In genomic region chr1:15723631-15724246, GRCh38 we compare ENCODE assay signal across 16 cellular contexts. TPM values are rescaled to one million over a fixed set of nuclear protein-coding genes. Genes with fewer than 3 reads are reported as not detected.
DNase-seq lines count a peak whose midpoint lies in the region; ATAC-seq, FAIRE-seq and TF ChIP-seq lines count a peak whose summit lies in the region.
"Had no signal": no experiment of that assay in that cellular context is flagged by ENCODE, and none has a peak within 500 bp of the region (broad histone marks: within the 10 kb centered on the region; RNA-seq: fewer than 3 reads in every experiment).

No MANE protein-coding gene starts in this region.

- H2AFZ ChIP-seq in trophoblast cell (ENCODE audit: insufficient read depth, low read length, poor library complexity), result no peak overlapping the region

- no peak overlapping the region for H2BK120ac ChIP-seq in trophoblast cell (ENCODE audit: insufficient read depth, low read length, poor library complexity)

- no peak for TF ChIP-seq CTCF in D721Med (IDR thresholded peaks at IDR 0.05; ENCODE audit: insufficient read depth, missing control alignments)

- H3K79me2 ChIP-seq in trophoblast cell (ENCODE audit: control insufficient read depth, insufficient read depth, low read length, poor library complexity), result no peaks in the 10 kb centered on the region

- H3K9me3 ChIP-seq in trophoblast cell (ENCODE audit: insufficient read depth, low read depth, low read length) (no peaks in the 10 kb centered on the region), MG63 (no peaks in the 10 kb centered on the region)

- H3K4me1 ChIP-seq in trophoblast cell (ENCODE audit: control insufficient read depth in 1 of 2, insufficient read depth in 2 of 2, low read length in 2 of 2), result peaks cover 40 to 52% of the 10 kb centered on the region in 2 experiments

- no peak overlapping the region for H3K23ac ChIP-seq in trophoblast cell (ENCODE audit: low read length)

- no peaks in the 10 kb centered on the region for H3K27me3 ChIP-seq in trophoblast cell (ENCODE audit: insufficient read depth, low read length)
- no peaks in the 10 kb centered on the region for H3K27me3 ChIP-seq in MG63

- no peak overlapping the region for H3K27ac Mint-ChIP-seq in stimulated activated naive B cell treated with anti-CD40 and anti-IgM and Interleukin-4, amounts not matched to agents 10 μg/mL and 1 μg/mL and 100 μg/mL, for 72 hours
- H3K27ac Mint-ChIP-seq: HFFc6 had no signal

- H2BK12ac ChIP-seq in trophoblast cell (ENCODE audit: low read length), result peak overlapping the region; percentile 47

- H3K4me3 Mint-ChIP-seq in stimulated activated naive B cell treated with anti-CD40 and anti-IgM and Interleukin-4, amounts not matched to agents 10 μg/mL and 1 μg/mL and 100 μg/mL, for 72 hours, result no peak overlapping the region
- H3K4me3 Mint-ChIP-seq: CD14-positive monocyte, HFFc6 had no signal

- H2BK5ac ChIP-seq in trophoblast cell (ENCODE audit: low read depth, low read length, poor library complexity), result no peak overlapping the region

- peak; percentile 62 for DNase-seq in G401 (ENCODE audit: low spot score)
- peak; percentile 7 for DNase-seq in NCI-H69 (lab: John Stamatoyannopoulos, UW)
- peak; percentile 41 for DNase-seq in cerebellar cortex (ENCODE audit: low spot score)
- peak; percentile 76 to 83 for DNase-seq in trophoblast cell
- no peak for DNase-seq in MG63
- DNase-seq in stimulated activated naive B cell treated with anti-CD40 and anti-IgM and Interleukin-4, amounts not matched to agents 10 μg/mL and 1 μg/mL and 100 μg/mL, for 72 hours, result no peak
- no peak for DNase-seq in RCC 7860 (ENCODE audit: low spot score)
- no peak for DNase-seq in D721Med (ENCODE audit: insufficient read length, low spot score)
- DNase-seq: HFFc6, Karpas-422, NCI-H2029, NCI-H526 treated with DMSO at 0.1 percent for 48 hours, SIG-M5 had no signal

- in situ Hi-C loops in G401 (cut with HindIII; ENCODE audit: low sequenced_read_pairs), result no loop called here

- FAIRE-seq in RCC 7860 (lab: Jason Lieb, UNC) (no peak), D721Med (lab: Jason Lieb, UNC) (no peak)

- H3K18ac ChIP-seq in trophoblast cell (ENCODE audit: low read length), result no peak overlapping the region

- no peaks in the 10 kb centered on the region for H3K27me3 Mint-ChIP-seq in stimulated activated naive B cell treated with anti-CD40 and anti-IgM and Interleukin-4, amounts not matched to agents 10 μg/mL and 1 μg/mL and 100 μg/mL, for 72 hours

- no peak overlapping the region for H4K91ac ChIP-seq in trophoblast cell (ENCODE audit: low read depth, low read length)

- H2AK5ac ChIP-seq in trophoblast cell (ENCODE audit: low read length), result peak overlapping the region; percentile 4

- no peak overlapping the region for H4K8ac ChIP-seq in trophoblast cell (ENCODE audit: low read depth, low read length)

- H3K36me3 Mint-ChIP-seq in stimulated activated naive B cell treated with anti-CD40 and anti-IgM and Interleukin-4, amounts not matched to agents 10 μg/mL and 1 μg/mL and 100 μg/mL, for 72 hours, result peaks cover 39 to 54% of the 10 kb centered on the region in 2 donors

- peaks cover 0 to 5% of the 10 kb centered on the region in 2 donors for H3K4me1 Mint-ChIP-seq in stimulated activated naive B cell treated with anti-CD40 and anti-IgM and Interleukin-4, amounts not matched to agents 10 μg/mL and 1 μg/mL and 100 μg/mL, for 72 hours
- H3K4me1 Mint-ChIP-seq: CD14-positive monocyte had no signal

- H3K14ac ChIP-seq in trophoblast cell (ENCODE audit: low read length), result no peak overlapping the region

- peaks cover 7% of the 10 kb centered on the region for H3K79me1 ChIP-seq in trophoblast cell (ENCODE audit: low read length)

- peak overlapping the region; percentile 6 for H3K4me2 ChIP-seq in trophoblast cell (ENCODE audit: low read length)

- H3K4ac ChIP-seq in trophoblast cell (ENCODE audit: low read depth, low read length), result no peak overlapping the region

- peaks cover 37 to 44% of the 10 kb centered on the region in 2 experiments for H3K36me3 ChIP-seq in trophoblast cell (ENCODE audit: control insufficient read depth in 1 of 2, insufficient read depth in 2 of 2, low read length in 2 of 2)
- peaks cover 11% of the 10 kb centered on the region for H3K36me3 ChIP-seq in MG63

- no peak for ATAC-seq in stimulated activated naive B cell treated with anti-CD40 and anti-IgM and Interleukin-4, amounts not matched to agents 10 μg/mL and 1 μg/mL and 100 μg/mL, for 72 hours (replicated peaks)

- H3K4me3 ChIP-seq in trophoblast cell (ENCODE audit: low read depth, low read length), result no peak overlapping the region
- no peak overlapping the region for H3K4me3 ChIP-seq in MG63

- H3K9me3 Mint-ChIP-seq in stimulated activated naive B cell treated with anti-CD40 and anti-IgM and Interleukin-4, amounts not matched to agents 10 μg/mL and 1 μg/mL and 100 μg/mL, for 72 hours, result no peaks in the 10 kb centered on the region
- H3K9me3 Mint-ChIP-seq: CD14-positive monocyte, HFFc6 had no signal

- WGBS in trophoblast cell (ENCODE audit: extremely low coverage, insufficient coverage, insufficient read length), result no CpG with 5 or more reads among the region's 20 CpGs

- H4K12ac ChIP-seq in trophoblast cell (ENCODE audit: low read depth, low read length), result no peak overlapping the region

- no peak overlapping the region for H3K27ac ChIP-seq in trophoblast cell (ENCODE audit: low read depth, low read length)

- H3K9ac ChIP-seq in trophoblast cell (ENCODE audit: low read length), result no peak overlapping the region

RNA-seq across cellular contexts. Expression of gene SLC25A34, which starts 12.3 kb away (rescaled TPM):
- 0.75 TPM in 1 of 2 replicates, not detected in the other for total RNA-seq in G401 (2014; rRNA removed; shearing (Covaris generic))
- polyA plus RNA-seq in trophoblast cell (2013), result 0.42 and 0.44 TPM in 2 replicates
- total RNA-seq in MG63 (2014; rRNA removed; shearing (Covaris generic); ENCODE audit: low replicate concordance), result not detected in 2 replicates

RNA-seq across cellular contexts. Expression of gene TMEM82, which starts 18.6 kb away (rescaled TPM):
- not detected in 2 replicates for total RNA-seq in G401 (2014; rRNA removed; shearing (Covaris generic))
- polyA plus RNA-seq in trophoblast cell (2013), result 0.06 and 0.08 TPM in 2 replicates
- not detected in 2 replicates for total RNA-seq in MG63 (2014; rRNA removed; shearing (Covaris generic); ENCODE audit: low replicate concordance)
- total RNA-seq: A673, H4, HFFc6 had no signal
- polyA plus RNA-seq: CD14-positive monocyte had no signal

RNA-seq across cellular contexts. Expression of gene FBLIM1, which starts 34.9 kb away (rescaled TPM):
- 18.6 and 41.7 TPM in 2 replicates for total RNA-seq in G401 (2014; rRNA removed; shearing (Covaris generic))
- polyA plus RNA-seq in trophoblast cell (2013), result 88.4 and 91.1 TPM in 2 replicates
- 17.5 and 23.1 TPM in 2 replicates for total RNA-seq in MG63 (2014; rRNA removed; shearing (Covaris generic); ENCODE audit: low replicate concordance)
- polyA plus RNA-seq: CD14-positive monocyte had no signal

RNA-seq across cellular contexts. Expression of gene PLEKHM2, which starts 39.6 kb away (rescaled TPM):
- total RNA-seq in G401 (2014; rRNA removed; shearing (Covaris generic)), result 46.1 and 47.5 TPM in 2 replicates
- 53.4 and 55.2 TPM in 2 replicates for polyA plus RNA-seq in trophoblast cell (2013)
- total RNA-seq in MG63 (2014; rRNA removed; shearing (Covaris generic); ENCODE audit: low replicate concordance), result 22.8 and 32.6 TPM in 2 replicates

Comparison
In these comparisons a context has a peak if more than half of its experiments do, and no peak if none do; other contexts are left out.
1. DNase-seq: peak in G401 (single experiment), NCI-H69 (single experiment), cerebellar cortex (single experiment) and trophoblast cell (2 of 2); none in MG63 (single experiment), stimulated activated naive B cell treated with anti-CD40 and anti-IgM and Interleukin-4, amounts not matched to agents 10 μg/mL and 1 μg/mL and 100 μg/mL, for 72 hours (single experiment), RCC 7860 (single experiment) and D721Med (single experiment).